In the genomic region with DNA sequence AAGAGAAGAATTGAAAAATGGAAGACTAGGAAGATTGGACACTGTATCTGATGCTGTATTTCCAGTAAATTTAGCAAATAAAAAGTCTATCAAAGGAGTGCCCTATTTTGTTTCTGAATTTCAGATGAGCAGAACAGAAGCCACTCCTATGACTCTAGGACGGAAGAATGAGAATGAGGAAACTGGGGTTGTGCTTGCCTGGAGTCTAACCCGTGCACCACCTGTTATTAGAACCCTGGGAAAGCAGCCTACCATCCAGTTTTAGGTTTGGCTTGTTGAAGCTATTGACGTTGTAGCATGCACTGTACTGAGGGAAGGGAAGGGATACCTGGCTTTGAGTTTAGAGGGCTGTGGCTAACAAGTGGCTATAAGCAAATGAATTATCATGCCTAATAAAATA, we compare ENCODE assay signal across 19 cellular contexts.
A peak's percentile ranks its signal among the peaks of the same experiment; 100 is the strongest.
DNase-seq lines count a peak whose midpoint lies in the region; ATAC-seq and TF ChIP-seq lines count a peak whose summit lies in the region.
"Had no signal": no experiment of that assay in that cellular context is flagged by ENCODE, and none has a peak within 500 bp of the region (broad histone marks: within the 10 kb centered on the region; RNA-seq: fewer than 3 reads in every experiment).

No MANE protein-coding gene starts in this region.

- H3K9me3 Mint-ChIP-seq in MCF 10A (ENCODE audit: unreplicated experiment) (no peaks in the 10 kb centered on the region), memory B cell (no peaks in the 10 kb centered on the region)
- H3K9me3 Mint-ChIP-seq in stimulated activated memory B cell treated with anti-CD40 and anti-IgM and Interleukin-4, amounts not matched to agents 10 μg/mL and 1 μg/mL and 100 μg/mL, for 72 hours: no peaks in the 10 kb centered on the region
- H3K9me3 Mint-ChIP-seq: GM23338 had no signal

- CTCF ChIA-PET in MCF 10A (lab: Yijun Ruan, JAX): no interaction called here

- BruUV-seq in MCF 10A (replicated peaks; lab: Mats Ljungman, UMichigan): no TSS peak

- DNase-seq in MCF 10A (ENCODE audit: unreplicated experiment) (no peak), breast epithelium (ENCODE audit: low spot score in 2 of 2) (no peak), NAMALWA (ENCODE audit: low spot score) (peak; percentile 18), memory B cell (ENCODE audit: low spot score in 2 of 2) (no peak), NCI-H2227 treated with DMSO at 0.1 percent for 48 hours (lab: John Stamatoyannopoulos, UW) (no peak), C1 segment of cervical spinal cord (lab: John Stamatoyannopoulos, UW) (no peak)
- no peak for DNase-seq in stimulated activated CD4-positive, alpha-beta T cell treated with anti-CD3 and anti-CD28 coated beads, Interleukin-4, amount 100 ng/mL, for 4 hours
- DNase-seq: DMS79, NCI-H1105, NCI-H2081, NCI-H2171 treated with DMSO at 0.1 percent for 48 hours, NCI-H446 treated with DMSO at 0.1 percent for 48 hours, NCI-H774, SHP77 had no signal

- no peaks in the 10 kb centered on the region for H3K36me3 ChIP-seq in breast epithelium

- no peaks in the 10 kb centered on the region for H3K27me3 ChIP-seq in breast epithelium

- H3K4me1 Mint-ChIP-seq in MCF 10A (ENCODE audit: insufficient read depth, unreplicated experiment) (peaks cover 34% of the 10 kb centered on the region), memory B cell (peaks cover 37% of the 10 kb centered on the region)
- H3K4me1 Mint-ChIP-seq in stimulated activated memory B cell treated with anti-CD40 and anti-IgM and Interleukin-4, amounts not matched to agents 10 μg/mL and 1 μg/mL and 100 μg/mL, for 72 hours: peaks cover 65% of the 10 kb centered on the region
- H3K4me1 Mint-ChIP-seq: GM23338 had no signal

- no peaks in the 10 kb centered on the region for H3K9me3 ChIP-seq in breast epithelium

- intact Hi-C loops in MCF 10A (cut with micrococcal nuclease) (no loop called here), breast epithelium (cut with DNase I; ENCODE audit: low total_unique reads) (no loop called here)

- H3K27ac Mint-ChIP-seq in MCF 10A (ENCODE audit: low read depth, unreplicated experiment): peak overlapping the region; percentile 20
- peak overlapping the region; percentile 90 for H3K27ac Mint-ChIP-seq in memory B cell
- H3K27ac Mint-ChIP-seq in stimulated activated memory B cell treated with anti-CD40 and anti-IgM and Interleukin-4, amounts not matched to agents 10 μg/mL and 1 μg/mL and 100 μg/mL, for 72 hours: peak overlapping the region; percentile 69
- H3K27ac Mint-ChIP-seq: GM23338 had no signal

- no peak overlapping the region for H3K4me3 Mint-ChIP-seq in MCF 10A (ENCODE audit: unreplicated experiment)
- H3K4me3 Mint-ChIP-seq in memory B cell: no peak overlapping the region
- H3K4me3 Mint-ChIP-seq in stimulated activated memory B cell treated with anti-CD40 and anti-IgM and Interleukin-4, amounts not matched to agents 10 μg/mL and 1 μg/mL and 100 μg/mL, for 72 hours: no peak overlapping the region
- H3K4me3 Mint-ChIP-seq: GM23338 had no signal

- no peak for TF ChIP-seq POLR2A in breast epithelium (IDR thresholded peaks at IDR 0.05)

- H3K4me3 ChIP-seq in breast epithelium: no peak overlapping the region
- H3K4me3 ChIP-seq: GM23338, SK-N-MC had no signal

- POLR2A ChIA-PET in MCF 10A (lab: Yijun Ruan, JAX): no interaction called here

- TF ChIP-seq CTCF in MCF 10A (IDR thresholded peaks at IDR 0.05; ENCODE audit: unreplicated experiment) (no peak), breast epithelium (IDR thresholded peaks at IDR 0.05) (no peak)

- no peaks in the 10 kb centered on the region for H3K4me1 ChIP-seq in breast epithelium

- H3K36me3 Mint-ChIP-seq in MCF 10A (ENCODE audit: insufficient read depth, unreplicated experiment) (no peaks in the 10 kb centered on the region), memory B cell (peaks cover 2% of the 10 kb centered on the region)
- no peaks in the 10 kb centered on the region for H3K36me3 Mint-ChIP-seq in stimulated activated memory B cell treated with anti-CD40 and anti-IgM and Interleukin-4, amounts not matched to agents 10 μg/mL and 1 μg/mL and 100 μg/mL, for 72 hours

- H3K27ac ChIP-seq in breast epithelium: no peak overlapping the region
- H3K27ac ChIP-seq: 22Rv1, SK-N-MC had no signal

- H3K27me3 Mint-ChIP-seq in MCF 10A (ENCODE audit: insufficient read depth, unreplicated experiment) (no peaks in the 10 kb centered on the region), memory B cell (no peaks in the 10 kb centered on the region)
- no peaks in the 10 kb centered on the region for H3K27me3 Mint-ChIP-seq in stimulated activated memory B cell treated with anti-CD40 and anti-IgM and Interleukin-4, amounts not matched to agents 10 μg/mL and 1 μg/mL and 100 μg/mL, for 72 hours

- peak; percentile 17 for ATAC-seq in memory B cell (ENCODE audit: low read depth)
- ATAC-seq in stimulated activated memory B cell treated with anti-CD40 and anti-IgM and Interleukin-4, amounts not matched to agents 10 μg/mL and 1 μg/mL and 100 μg/mL, for 72 hours: no peak
- ATAC-seq: GM23338, HCT116 had no signal

Comparison
In these comparisons a context has a peak if more than half of its experiments do, and no peak if none do; other contexts are left out.
1. H3K27ac Mint-ChIP-seq: peak in every context shown above with its lines; median percentile 90 in memory B cell; 69 in stimulated activated memory B cell treated with anti-CD40 and anti-IgM and Interleukin-4, amounts not matched to agents 10 μg/mL and 1 μg/mL and 100 μg/mL, for 72 hours; 20 in MCF 10A.